8 cellular contexts compared by ENCODE assay signal in the genomic region with DNA sequence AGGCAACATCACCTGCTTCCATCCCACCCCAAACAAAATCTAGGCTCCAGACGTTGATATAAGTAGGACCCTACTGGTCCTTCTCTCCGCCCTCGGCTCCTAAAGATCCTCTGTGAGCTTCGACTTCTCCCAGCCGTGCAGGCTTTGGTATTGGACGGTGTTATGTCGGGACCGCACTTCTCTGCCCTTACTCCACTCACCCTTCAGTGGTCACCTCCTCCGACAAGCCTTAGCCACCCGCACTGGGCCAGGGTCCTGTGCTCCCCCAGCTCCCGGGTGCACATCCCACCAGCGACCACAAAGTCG. TPM values are rescaled to one million over a fixed set of nuclear protein-coding genes. Genes with fewer than 3 reads are reported as not detected.
DNase-seq lines count a peak whose midpoint lies in the region; ATAC-seq and TF ChIP-seq lines count a peak whose summit lies in the region.

No MANE protein-coding gene starts in this region.

- H3K36me3 ChIP-seq in MM.1S (replicated peaks; ENCODE audit: insufficient read depth, low read length) (no peaks in the 10 kb centered on the region; the same call in 1 of the 2 replicates), duodenal mucosa (ENCODE audit: control insufficient read depth in 1 of 2, insufficient read depth in 2 of 2, low read length in 2 of 2) (peaks cover 30 to 39% of the 10 kb centered on the region in 2 donors)

- H3K9me2 ChIP-seq in MM.1S (replicated peaks; ENCODE audit: insufficient read depth, low read length) = no peaks in the 10 kb centered on the region

- no peak for ATAC-seq in natural killer cell
- no peak for ATAC-seq in GM21528 (IDR thresholded peaks at IDR 0.05; ENCODE audit: low FRiP score, unreplicated experiment)

- H3K27me3 ChIP-seq in MM.1S (replicated peaks; ENCODE audit: insufficient read depth, low read length) = no peaks in the 10 kb centered on the region
- H3K27me3 ChIP-seq in duodenal mucosa (ENCODE audit: control insufficient read depth in 1 of 2, insufficient read depth in 2 of 2, low read length in 2 of 2) = no peaks in the 10 kb centered on the region

- TF ChIP-seq CTCF in AG10803 (conservative IDR thresholded peaks at IDR 0.05; ENCODE audit: low read length) (no peak), MM.1S (IDR thresholded peaks at IDR 0.05; ENCODE audit: low read length) (no peak), natural killer cell (IDR thresholded peaks at IDR 0.05) (no peak)

- peak overlapping the region; percentile 94 for H3K4me2 ChIP-seq in MM.1S (ENCODE audit: low read depth, low read length)

- peak overlapping the region; percentile 98 for H3K4me3 Mint-ChIP-seq in natural killer cell

- no peaks in the 10 kb centered on the region for H3K9me3 ChIP-seq in MM.1S (replicated peaks; ENCODE audit: insufficient read depth, low read length)
- no peaks in the 10 kb centered on the region for H3K9me3 ChIP-seq in duodenal mucosa (ENCODE audit: control insufficient read depth in 1 of 2, low read length in 2 of 2)

- H3K9ac ChIP-seq in MM.1S (ENCODE audit: low read length) (peak overlapping the region; percentile 53; the same call in 1 of the 2 replicates), duodenal mucosa (ENCODE audit: low read depth in 1 of 2, low read length in 2 of 2) (peak overlapping the region; percentile 21 to 24)

- H3K36me3 Mint-ChIP-seq in natural killer cell = no peaks in the 10 kb centered on the region

- H3K4me3 ChIP-seq in AG10803 (ENCODE audit: low read length) (peak overlapping the region; percentile 98), MM.1S (ENCODE audit: low read length) (peak overlapping the region; percentile 99), duodenal mucosa (ENCODE audit: low read depth in 1 of 2, low read length in 2 of 2) (peak overlapping the region; percentile 91 to 98)

- H3K27ac ChIP-seq in MM.1S (ENCODE audit: low read length) (no peak overlapping the region), duodenal mucosa (ENCODE audit: low read depth, low read length) (no peak overlapping the region)

- no peaks in the 10 kb centered on the region for H3K27me3 Mint-ChIP-seq in natural killer cell (ENCODE audit: low read depth in 2 of 2)

- H3K27ac Mint-ChIP-seq in natural killer cell = peak overlapping the region; percentile 98

- H2AFZ ChIP-seq in MM.1S (ENCODE audit: low read length) = no peak overlapping the region

- H3F3A ChIP-seq in MM.1S (ENCODE audit: insufficient read depth, low read length) = peaks cover 16% of the 10 kb centered on the region

- intact Hi-C loops in natural killer cell (cut with micrococcal nuclease) = loop anchor here (2.0 to 5.0 kb wide), 4 partner anchors 34 to 453 kb away; a partner anchor contains a TSS

- H4K20me1 ChIP-seq in MM.1S (ENCODE audit: insufficient read depth, low read length) = no peaks in the 10 kb centered on the region

- peaks cover 30% of the 10 kb centered on the region for H3K79me2 ChIP-seq in MM.1S (ENCODE audit: low read length)

- peaks cover 32 to 40% of the 10 kb centered on the region in 2 donors for H3K4me1 Mint-ChIP-seq in natural killer cell

- DNase-seq in AG10803 (ENCODE audit: low read depth) (no peak), MM.1S (no peak), natural killer cell (no peak), GF-D8 (lab: John Stamatoyannopoulos, UW) (no peak), NCI-H2107 (lab: John Stamatoyannopoulos, UW) (no peak), COR-L47 (lab: John Stamatoyannopoulos, UW) (no peak)

- H3K9me3 Mint-ChIP-seq in natural killer cell = no peaks in the 10 kb centered on the region

- H3K4me1 ChIP-seq in MM.1S (ENCODE audit: low read length) (peaks cover 15% of the 10 kb centered on the region), duodenal mucosa (ENCODE audit: control insufficient read depth in 1 of 2, insufficient read depth in 2 of 2, low read length in 2 of 2) (peaks cover 15 to 25% of the 10 kb centered on the region in 2 donors)

RNA-seq across cellular contexts. Expression of a gene that starts 1.6 kb away (rescaled TPM):
- 100 to 1,000 TPM; 237 to 247 (median 243) TPM for total RNA-seq in natural killer cell

RNA-seq across cellular contexts. Expression of a gene that starts 3.4 kb away (rescaled TPM):
- 10 to 100 TPM; 14.3 to 17.2 (median 15.0) TPM for total RNA-seq in natural killer cell

RNA-seq across cellular contexts. Expression of a gene that starts 8.9 kb away (rescaled TPM):
- total RNA-seq in natural killer cell = 10 to 100 TPM in 2 of 3 donors, 1 to 10 TPM in 1; 7.1 to 12.4 (median 11.5) TPM

RNA-seq across cellular contexts. Expression of a gene that starts 33.4 kb away (rescaled TPM):
- total RNA-seq in natural killer cell = 10 to 100 TPM; 30.0 to 47.0 (median 30.5) TPM

RNA-seq across cellular contexts. Expression of a gene that starts 42.0 kb away (rescaled TPM):
- total RNA-seq in natural killer cell = 10 to 100 TPM; 16.8 to 24.7 (median 19.5) TPM
